ENCODE assay signal across 8 cellular contexts in the genomic region with DNA sequence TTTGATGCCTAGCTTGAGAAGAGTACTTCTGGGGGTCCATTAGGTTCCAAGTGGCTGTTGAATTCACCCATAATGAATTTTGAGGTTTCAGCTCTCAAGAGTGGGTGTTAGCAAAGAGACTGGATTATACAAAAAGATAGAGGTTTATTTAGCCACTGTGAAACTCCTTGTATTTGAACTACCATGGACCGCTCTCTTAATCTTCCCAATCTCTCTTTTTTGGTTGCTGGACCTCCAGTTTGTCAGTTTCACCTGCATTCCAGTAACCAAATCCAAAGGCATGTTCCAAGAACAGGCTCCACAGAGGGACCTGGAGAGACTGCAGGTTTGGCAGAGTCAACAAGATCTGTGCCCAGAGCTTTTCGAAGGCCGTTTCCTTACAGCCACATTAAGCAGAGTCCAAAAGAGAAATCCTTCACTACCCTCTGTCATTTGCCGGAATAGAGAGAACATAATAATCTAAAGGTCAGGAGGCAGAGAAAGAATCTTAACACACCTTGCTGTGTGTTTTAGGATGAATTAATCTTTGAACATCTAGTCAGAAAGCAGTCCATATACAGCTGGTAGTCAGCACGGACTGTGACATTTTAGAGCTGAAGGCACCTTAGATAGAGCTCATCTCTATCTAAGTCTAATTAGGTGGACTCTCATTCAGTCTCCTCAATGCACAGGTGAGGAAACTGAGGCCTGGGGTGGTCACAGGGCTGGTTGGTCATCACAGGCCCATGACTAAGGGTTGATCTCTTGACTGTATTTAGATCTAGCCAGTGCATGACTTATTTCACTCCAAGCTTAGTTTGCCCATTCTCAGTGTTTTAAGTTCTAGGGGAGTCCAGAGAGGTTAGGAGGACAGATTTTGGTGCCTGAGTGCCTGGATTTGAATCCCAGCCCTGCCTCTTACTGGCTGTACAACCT. TPM values are rescaled to one million over a fixed set of nuclear protein-coding genes. Genes with fewer than 3 reads are reported as not detected.
DNase-seq lines count a peak whose midpoint lies in the region; ATAC-seq and TF ChIP-seq lines count a peak whose summit lies in the region.

No MANE protein-coding gene starts in this region.

- H3K4me3 ChIP-seq in SK-N-SH (ENCODE audit: low read depth in 2 of 2, low read length in 1 of 2): peak overlapping the region; percentile 85 to 97
- peak overlapping the region; percentile 86 for H3K4me3 ChIP-seq in WERI-Rb-1 (ENCODE audit: low read depth, low read length)
- H3K4me3 ChIP-seq in right cardiac atrium (ENCODE audit: low read length): peak overlapping the region; percentile 82
- H3K4me3 ChIP-seq in subcutaneous abdominal adipose tissue (ENCODE audit: low read depth in 1 of 5, low read length in 5 of 5): peak overlapping the region in 4 of 5 donors; percentile 86 to 96 (median 93)

- no peak for TF ChIP-seq CTCF in SK-N-SH (IDR thresholded peaks at IDR 0.05)
- TF ChIP-seq CTCF in WERI-Rb-1 (IDR thresholded peaks at IDR 0.05; ENCODE audit: low read depth, low read length): no peak

- H3K79me2 ChIP-seq in SK-N-SH (ENCODE audit: insufficient read depth): peaks cover 56% of the 10 kb centered on the region

- no peak for DNase-seq in SK-N-SH
- no peak for DNase-seq in WERI-Rb-1
- DNase-seq in right cardiac atrium: no peak
- no peak for DNase-seq in NOMO-1 treated with DMSO at 0.1 percent for 48 hours (lab: John Stamatoyannopoulos, UW; ENCODE audit: unreplicated experiment)
- no peak for DNase-seq in MV-4-11 (lab: John Stamatoyannopoulos, UW)

- no peaks in the 10 kb centered on the region for H4K20me1 ChIP-seq in SK-N-SH (ENCODE audit: insufficient read depth)

- intact Hi-C loops in right cardiac atrium (cut with DNase I): loop anchor here in 1 of 4 donors (5.0 kb wide), 1 partner anchor 43 kb away; no protein-coding TSS in a partner anchor

- no peaks in the 10 kb centered on the region for H3K27me3 ChIP-seq in SK-N-SH (ENCODE audit: insufficient read depth)
- H3K27me3 ChIP-seq in WERI-Rb-1 (ENCODE audit: insufficient read depth, low read depth, severe bottlenecking): no peaks in the 10 kb centered on the region
- no peaks in the 10 kb centered on the region for H3K27me3 ChIP-seq in right cardiac atrium (ENCODE audit: control insufficient read depth, insufficient read depth)
- H3K27me3 ChIP-seq in subcutaneous abdominal adipose tissue (ENCODE audit: control insufficient read depth in 5 of 5, insufficient read depth in 4 of 5, low read length in 5 of 5): no peaks in the 10 kb centered on the region

- CTCF ChIA-PET in SK-N-SH (lab: Yijun Ruan, JAX): interaction anchor here (1.0 to 6.3 kb wide), 7 partner anchors 8 to 89 kb away, joined by 3 to 31 read pairs (median 22); no protein-coding TSS in a partner anchor

- no peak overlapping the region for H2AFZ ChIP-seq in SK-N-SH (ENCODE audit: low read depth)

- H3F3A ChIP-seq in SK-N-SH (replicated peaks; ENCODE audit: insufficient read depth): peaks cover 24% of the 10 kb centered on the region

- H3K9me3 ChIP-seq in SK-N-SH: no peaks in the 10 kb centered on the region
- H3K9me3 ChIP-seq in WERI-Rb-1 (ENCODE audit: severe bottlenecking): no peaks in the 10 kb centered on the region
- no peaks in the 10 kb centered on the region for H3K9me3 ChIP-seq in right cardiac atrium (ENCODE audit: control insufficient read depth, low read length)
- H3K9me3 ChIP-seq in subcutaneous abdominal adipose tissue (ENCODE audit: control insufficient read depth in 5 of 5, low read length in 5 of 5): no peaks in the 10 kb centered on the region

- TF ChIP-seq EP300 in SK-N-SH (IDR thresholded peaks at IDR 0.05; ENCODE audit: borderline replicate concordance in 1 of 2, low read depth in 1 of 2, low read length in 1 of 2): no peak

- peak overlapping the region; percentile 88; the same call in 1 of the 2 replicates for H3K9ac ChIP-seq in SK-N-SH
- peak overlapping the region in 3 of 5 donors; percentile 83 to 93 (median 89) for H3K9ac ChIP-seq in subcutaneous abdominal adipose tissue (ENCODE audit: low read length in 5 of 5)

- H3K4me1 ChIP-seq in SK-N-SH (ENCODE audit: control insufficient read depth in 1 of 2, insufficient read depth in 2 of 2, low read depth in 1 of 2, low read length in 1 of 2) (peaks cover 33 to 70% of the 10 kb centered on the region in 2 experiments), right cardiac atrium (ENCODE audit: control insufficient read depth, insufficient read depth, low read length) (peaks cover 6% of the 10 kb centered on the region), subcutaneous abdominal adipose tissue (ENCODE audit: control insufficient read depth in 5 of 5, insufficient read depth in 5 of 5, low read length in 5 of 5) (peaks cover 8 to 53% (median 45%) of the 10 kb centered on the region in 5 donors)

- no peak for TF ChIP-seq RAD21 in SK-N-SH (IDR thresholded peaks at IDR 0.05; ENCODE audit: low read length)

- no peak for ATAC-seq in SK-N-SH treated with all-trans-retinoic acid at 6 μM for 48 hours
- ATAC-seq in right cardiac atrium: no peak
- no peak for ATAC-seq in esophagus mucosa

- H3K36me3 ChIP-seq in SK-N-SH (replicated peaks in 1 of 2; ENCODE audit: control insufficient read depth in 1 of 2, insufficient read depth in 2 of 2, low read length in 1 of 2) (peaks cover 0 to 2% of the 10 kb centered on the region in 2 experiments), WERI-Rb-1 (peaks cover 12% of the 10 kb centered on the region), subcutaneous abdominal adipose tissue (ENCODE audit: control insufficient read depth in 5 of 5, insufficient read depth in 5 of 5, low read length in 5 of 5) (no peaks in the 10 kb centered on the region)

- H3K9me2 ChIP-seq in SK-N-SH: no peaks in the 10 kb centered on the region

- H3K27ac ChIP-seq in SK-N-SH (ENCODE audit: low read depth in 2 of 2, low read length in 1 of 2) (peak overlapping the region; percentile 97), WERI-Rb-1 (no peak overlapping the region), right cardiac atrium (ENCODE audit: low read length) (peak overlapping the region; percentile 91), subcutaneous abdominal adipose tissue (ENCODE audit: low read depth, low read length) (peak overlapping the region; percentile 82)

- WGBS in SK-N-SH (ENCODE audit: low lambda C conversion rate): 89% methylated on average over 4 of the region's 5 CpGs
- 66% methylated on average over 5 of the region's 5 CpGs for WGBS in right cardiac atrium

- peak overlapping the region; percentile 94 for H3K4me2 ChIP-seq in SK-N-SH

- POLR2A ChIA-PET in SK-N-SH (lab: Yijun Ruan, JAX): interaction anchor here (1.3 to 2.6 kb wide), 2 partner anchors 9 to 23 kb away, joined by 4 to 7 read pairs; no protein-coding TSS in a partner anchor

TF ChIP-seq in SK-N-SH, 30 proteins besides CTCF, POLR2A, EP300 and RAD21 (continues in another document):
- no peak for TF ChIP-seq TEAD4 (IDR thresholded peaks at IDR 0.05; ENCODE audit: borderline replicate concordance, insufficient read depth)
- no peak for TF ChIP-seq MEF2A (IDR thresholded peaks at IDR 0.05; ENCODE audit: borderline replicate concordance, low read depth)
- TF ChIP-seq, protein P1, sequence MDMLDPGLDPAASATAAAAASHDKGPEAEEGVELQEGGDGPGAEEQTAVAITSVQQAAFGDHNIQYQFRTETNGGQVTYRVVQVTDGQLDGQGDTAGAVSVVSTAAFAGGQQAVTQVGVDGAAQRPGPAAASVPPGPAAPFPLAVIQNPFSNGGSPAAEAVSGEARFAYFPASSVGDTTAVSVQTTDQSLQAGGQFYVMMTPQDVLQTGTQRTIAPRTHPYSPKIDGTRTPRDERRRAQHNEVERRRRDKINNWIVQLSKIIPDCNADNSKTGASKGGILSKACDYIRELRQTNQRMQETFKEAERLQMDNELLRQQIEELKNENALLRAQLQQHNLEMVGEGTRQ (IDR thresholded peaks at IDR 0.05; ENCODE audit: borderline replicate concordance, low read depth, low read length): no peak
- no peak for TF ChIP-seq EZH2phosphoT487 (IDR thresholded peaks at IDR 0.05; ENCODE audit: borderline replicate concordance, low read depth)
- TF ChIP-seq FOXJ3 (CRISPR knock-in tag; IDR thresholded peaks at IDR 0.05): no peak
- TF ChIP-seq, protein P2, sequence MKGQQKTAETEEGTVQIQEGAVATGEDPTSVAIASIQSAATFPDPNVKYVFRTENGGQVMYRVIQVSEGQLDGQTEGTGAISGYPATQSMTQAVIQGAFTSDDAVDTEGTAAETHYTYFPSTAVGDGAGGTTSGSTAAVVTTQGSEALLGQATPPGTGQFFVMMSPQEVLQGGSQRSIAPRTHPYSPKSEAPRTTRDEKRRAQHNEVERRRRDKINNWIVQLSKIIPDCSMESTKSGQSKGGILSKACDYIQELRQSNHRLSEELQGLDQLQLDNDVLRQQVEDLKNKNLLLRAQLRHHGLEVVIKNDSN (IDR thresholded peaks at IDR 0.05; ENCODE audit: borderline replicate concordance, low read depth): no peak
- TF ChIP-seq GATA2 (CRISPR knock-in tag; IDR thresholded peaks at IDR 0.05): no peak

TF ChIP-seq in SK-N-SH treated with all-trans-retinoic acid at 6 μM for 48 hours, 23 proteins besides CTCF, POLR2A, EP300 and RAD21 (continues in another document):
- TF ChIP-seq, protein P3, sequence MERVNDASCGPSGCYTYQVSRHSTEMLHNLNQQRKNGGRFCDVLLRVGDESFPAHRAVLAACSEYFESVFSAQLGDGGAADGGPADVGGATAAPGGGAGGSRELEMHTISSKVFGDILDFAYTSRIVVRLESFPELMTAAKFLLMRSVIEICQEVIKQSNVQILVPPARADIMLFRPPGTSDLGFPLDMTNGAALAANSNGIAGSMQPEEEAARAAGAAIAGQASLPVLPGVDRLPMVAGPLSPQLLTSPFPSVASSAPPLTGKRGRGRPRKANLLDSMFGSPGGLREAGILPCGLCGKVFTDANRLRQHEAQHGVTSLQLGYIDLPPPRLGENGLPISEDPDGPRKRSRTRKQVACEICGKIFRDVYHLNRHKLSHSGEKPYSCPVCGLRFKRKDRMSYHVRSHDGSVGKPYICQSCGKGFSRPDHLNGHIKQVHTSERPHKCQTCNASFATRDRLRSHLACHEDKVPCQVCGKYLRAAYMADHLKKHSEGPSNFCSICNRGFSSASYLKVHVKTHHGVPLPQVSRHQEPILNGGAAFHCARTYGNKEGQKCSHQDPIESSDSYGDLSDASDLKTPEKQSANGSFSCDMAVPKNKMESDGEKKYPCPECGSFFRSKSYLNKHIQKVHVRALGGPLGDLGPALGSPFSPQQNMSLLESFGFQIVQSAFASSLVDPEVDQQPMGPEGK (CRISPR knock-in tag; IDR thresholded peaks at IDR 0.05; ENCODE audit: borderline replicate concordance): no peak
- TF ChIP-seq BACH2 (CRISPR knock-in tag; IDR thresholded peaks at IDR 0.05; ENCODE audit: borderline replicate concordance): no peak
- TF ChIP-seq ZNF565 (CRISPR knock-in tag; conservative IDR thresholded peaks at IDR 0.05; ENCODE audit: low read depth): no peak
- TF ChIP-seq CSDC2 (CRISPR knock-in tag; IDR thresholded peaks at IDR 0.05): no peak
- no peak for TF ChIP-seq TCF4 (CRISPR knock-in tag; IDR thresholded peaks at IDR 0.05; ENCODE audit: borderline replicate concordance)
- no peak for TF ChIP-seq RARB (CRISPR knock-in tag; IDR thresholded peaks at IDR 0.05)
- TF ChIP-seq OSR1 (CRISPR knock-in tag; IDR thresholded peaks at IDR 0.05): no peak

RNA-seq across cellular contexts. Expression of a gene that starts 1.3 kb away (rescaled TPM):
- polyA plus RNA-seq in SK-N-SH (2012; rRNA removed) (19.2 and 25.7 TPM in 2 replicates), right cardiac atrium (21.8 TPM)
- 12.3 and 17.4 TPM in 2 replicates for polyA plus RNA-seq in SK-N-SH (2012; cell fraction: cytosol; rRNA removed)
- 15.6 and 19.9 TPM in 2 replicates for polyA plus RNA-seq in SK-N-SH (2012; cell fraction: nucleus; rRNA removed)
- total RNA-seq in right cardiac atrium (100 to 1,000 TPM; 108 to 179 (median 114) TPM), esophagus mucosa (49.1 TPM)
